14 cellular contexts compared by ENCODE assay signal in the genomic region with DNA sequence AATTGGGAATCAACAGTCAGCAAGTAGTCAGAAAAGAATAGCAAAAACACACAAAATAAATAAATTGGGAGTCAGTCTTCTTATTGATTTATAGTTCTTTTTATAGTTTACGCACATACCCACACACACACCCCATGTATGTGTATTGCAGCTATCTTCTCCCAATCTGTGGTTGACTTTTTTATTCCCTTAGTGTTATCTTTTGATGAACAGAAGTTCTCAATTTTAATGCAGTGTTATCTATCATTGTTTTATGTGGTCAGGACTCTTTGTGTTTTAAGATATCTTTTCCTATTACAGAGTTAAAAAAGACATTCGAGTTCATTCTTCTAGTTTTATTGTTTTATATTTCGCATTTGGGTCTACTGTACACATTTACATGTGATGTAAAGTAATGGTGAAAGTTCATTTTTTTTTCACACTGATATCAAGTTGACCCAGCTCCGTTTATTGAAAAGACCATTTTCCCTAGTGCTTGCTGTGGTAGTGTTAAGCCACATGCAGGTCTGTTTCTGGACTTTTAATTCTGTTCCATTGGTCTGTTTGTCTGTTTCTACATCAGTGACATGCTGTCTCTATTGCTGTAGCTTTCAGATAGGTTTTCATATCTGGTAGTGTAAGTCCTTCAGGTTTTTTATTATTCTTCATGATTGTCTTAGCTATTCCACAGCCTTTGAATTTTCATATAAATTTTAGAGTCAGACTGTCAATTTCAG.
DNase-seq lines count a peak whose midpoint lies in the region; ATAC-seq, FAIRE-seq and TF ChIP-seq lines count a peak whose summit lies in the region.
"Had no signal": no experiment of that assay in that cellular context is flagged by ENCODE, and none has a peak within 500 bp of the region (broad histone marks: within the 10 kb centered on the region; RNA-seq: fewer than 3 reads in every experiment).

No MANE protein-coding gene starts in this region.

- H3K27me3 Mint-ChIP-seq in nephron progenitor cell (ENCODE audit: low read depth, poor library complexity): no peaks in the 10 kb centered on the region
- H3K27me3 Mint-ChIP-seq: CD4-positive, alpha-beta memory T cell had no signal

- H3K27ac Mint-ChIP-seq in nephron progenitor cell: no peak overlapping the region
- H3K27ac Mint-ChIP-seq: CD4-positive, alpha-beta memory T cell had no signal

- peaks cover 20% of the 10 kb centered on the region for H3K36me3 Mint-ChIP-seq in nephron progenitor cell (ENCODE audit: low read depth)

- H2AFZ ChIP-seq in HCT116 (ENCODE audit: low read depth, low read length, poor library complexity, severe bottlenecking): no peak overlapping the region
- no peak overlapping the region for H2AFZ ChIP-seq in PC-9
- no peak overlapping the region for H2AFZ ChIP-seq in smooth muscle cell (ENCODE audit: low read depth)

- FAIRE-seq in islet of Langerhans (lab: Jason Lieb, UNC) (peak; percentile 66), urothelium cell line (lab: Jason Lieb, UNC) (no peak)

- peak overlapping the region; percentile 86 for H3K4me2 ChIP-seq in HCT116 (ENCODE audit: low read length)
- peak overlapping the region; percentile 74 for H3K4me2 ChIP-seq in PC-9
- peak overlapping the region; percentile 64 for H3K4me2 ChIP-seq in smooth muscle cell

- H3K4me3 Mint-ChIP-seq in nephron progenitor cell: no peak overlapping the region

- TF ChIP-seq POLR2A in HCT116 (IDR thresholded peaks at IDR 0.05; ENCODE audit: borderline replicate concordance, extremely low read depth, insufficient read depth, insufficient read length): no peak

- H3K36me3 ChIP-seq in HCT116 (ENCODE audit: control insufficient read depth in 1 of 2, insufficient read depth in 2 of 2, low read length in 2 of 2) (no peaks in the 10 kb centered on the region), PC-9 (ENCODE audit: low read depth) (no peaks in the 10 kb centered on the region), smooth muscle cell (ENCODE audit: low read depth) (no peaks in the 10 kb centered on the region)

- H3K9me3 Mint-ChIP-seq in nephron progenitor cell: peaks cover 8% of the 10 kb centered on the region

- CTCF ChIA-PET in HCT116 (lab: Charles Lee): no interaction called here
- CTCF ChIA-PET in PC-9 (lab: Charles Lee): no interaction called here

- WGBS in smooth muscle cell (ENCODE audit: low lambda C conversion rate): 87% methylated on average over 4 of the region's 4 CpGs

- H3K27ac ChIP-seq in HCT116 (ENCODE audit: low read depth, low read length) (peak overlapping the region; percentile 61; the same call in 1 of the 2 replicates), PC-9 (peak overlapping the region; percentile 80; the same call in 1 of the 2 replicates), smooth muscle cell (ENCODE audit: low read depth) (peak overlapping the region; percentile 72), dorsolateral prefrontal cortex (no peak overlapping the region)

- no peak for TF ChIP-seq CTCF in HCT116 (IDR thresholded peaks at IDR 0.05 in 2 of 3, conservative IDR thresholded peaks at IDR 0.05 in 1 of 3; ENCODE audit: borderline replicate concordance in 1 of 3, insufficient read depth in 1 of 3, low read depth in 2 of 3, low read length in 2 of 3)
- no peak for TF ChIP-seq CTCF in PC-9 (conservative IDR thresholded peaks at IDR 0.05)
- TF ChIP-seq CTCF in smooth muscle cell (IDR thresholded peaks at IDR 0.05; ENCODE audit: borderline replicate concordance, insufficient read depth, poor library complexity, severe bottlenecking): no peak
- TF ChIP-seq CTCF in nephron progenitor cell (IDR thresholded peaks at IDR 0.05): no peak
- TF ChIP-seq CTCF in dorsolateral prefrontal cortex (IDR thresholded peaks at IDR 0.05 in 54 of 56, conservative IDR thresholded peaks at IDR 0.05 in 2 of 56; ENCODE audit: low read depth in 1 of 56, partially characterized antibody in 56 of 56): no peak

- RAD21 ChIA-PET in HCT116 (lab: Charles Lee; ENCODE audit: low non-redundant PET in 1 of 2, low total read pairs in 2 of 2, uncharacterized antibody in 2 of 2, unreplicated experiment in 2 of 2): no interaction called here

- intact Hi-C loops in HCT116 (cut with micrococcal nuclease) (no loop called here), PC-9 (cut with micrococcal nuclease; ENCODE audit: unreplicated experiment) (no loop called here), dorsolateral prefrontal cortex (cut with DNase I) (no loop called here)

- H3K9ac ChIP-seq in HCT116 (ENCODE audit: low read length) (peak overlapping the region; percentile 22), smooth muscle cell (ENCODE audit: low read depth) (no peak overlapping the region)

- peak; percentile 28; the same call in 1 of the 2 replicates for ATAC-seq in HCT116

- peaks cover 20 to 22% of the 10 kb centered on the region in 2 experiments for H3K4me1 ChIP-seq in HCT116 (ENCODE audit: control insufficient read depth in 1 of 2, insufficient read depth in 2 of 2, low read length in 2 of 2)
- H3K4me1 ChIP-seq in PC-9 (replicated peaks; ENCODE audit: insufficient read depth): peaks cover 29% of the 10 kb centered on the region
- H3K4me1 ChIP-seq in smooth muscle cell (ENCODE audit: low read depth): peaks cover 13% of the 10 kb centered on the region

- H3K27me3 ChIP-seq in HCT116 (ENCODE audit: insufficient read depth, low read length): no peaks in the 10 kb centered on the region
- no peaks in the 10 kb centered on the region for H3K27me3 ChIP-seq in PC-9 (ENCODE audit: insufficient read depth, low read depth)
- H3K27me3 ChIP-seq in smooth muscle cell (ENCODE audit: low read depth): no peaks in the 10 kb centered on the region
- H3K27me3 ChIP-seq in dorsolateral prefrontal cortex: no peaks in the 10 kb centered on the region

- H3K9me3 ChIP-seq in HCT116 (ENCODE audit: control insufficient read depth in 1 of 2, insufficient read depth in 1 of 2, low read depth in 1 of 2, low read length in 2 of 2) (no peaks in the 10 kb centered on the region), PC-9 (ENCODE audit: insufficient read depth, low read depth) (no peaks in the 10 kb centered on the region), smooth muscle cell (replicated peaks; ENCODE audit: low read depth) (no peaks in the 10 kb centered on the region)

- H3K9me2 ChIP-seq in HCT116 (ENCODE audit: insufficient read depth) (no peaks in the 10 kb centered on the region), PC-9 (ENCODE audit: insufficient read depth) (no peaks in the 10 kb centered on the region)

- no peak for TF ChIP-seq RAD21 in HCT116 (IDR thresholded peaks at IDR 0.05; ENCODE audit: low read depth)

- POLR2A ChIA-PET in HCT116 (lab: Charles Lee) (no interaction called here), PC-9 (lab: Charles Lee; ENCODE audit: unreplicated experiment) (no interaction called here)

- peak overlapping the region in 1 of 2 experiments; percentile 38; a peak in 2 of 4 replicates for H3K4me3 ChIP-seq in HCT116 (replicated peaks in 1 of 2; ENCODE audit: low read depth in 1 of 2, low read length in 2 of 2)
- peak overlapping the region; percentile 31; the same call in 1 of the 2 replicates for H3K4me3 ChIP-seq in PC-9
- H3K4me3 ChIP-seq in smooth muscle cell: no peak overlapping the region
- H3K4me3 ChIP-seq in dorsolateral prefrontal cortex: no peak overlapping the region

- H4K20me1 ChIP-seq in HCT116 (ENCODE audit: insufficient read depth): peaks cover 8% of the 10 kb centered on the region; the same call in 1 of the 2 replicates
- H4K20me1 ChIP-seq in PC-9 (ENCODE audit: insufficient read depth): peaks cover 26% of the 10 kb centered on the region
- H4K20me1 ChIP-seq in smooth muscle cell (ENCODE audit: low read depth): peaks cover 100% of the 10 kb centered on the region

- H3K79me2 ChIP-seq in HCT116 (ENCODE audit: insufficient read depth, low read length): peaks cover 61% of the 10 kb centered on the region
- peaks cover 77% of the 10 kb centered on the region for H3K79me2 ChIP-seq in PC-9 (ENCODE audit: low read depth)
- H3K79me2 ChIP-seq in smooth muscle cell (ENCODE audit: low read depth): peaks cover 100% of the 10 kb centered on the region

- H3K4me1 Mint-ChIP-seq in nephron progenitor cell: no peaks in the 10 kb centered on the region

- DNase-seq in HCT116 (ENCODE audit: low read depth, low spot score) (no peak), PC-9 (no peak), smooth muscle cell (lab: John Stamatoyannopoulos, UW; ENCODE audit: unreplicated experiment) (no peak), nephron progenitor cell (no peak), urothelium cell line (ENCODE audit: low spot score) (no peak), dorsolateral prefrontal cortex (no peak)
- DNase-seq: CD4-positive, alpha-beta memory T cell; DMS79; MV-4-11; NCI-H1417; NCI-H1930; NCI-H2171; NCI-H748 treated with DMSO at 0.1 percent for 48 hours had no signal

- H3F3A ChIP-seq in PC-9 (ENCODE audit: insufficient read depth, low read depth) (peaks cover 43% of the 10 kb centered on the region), smooth muscle cell (ENCODE audit: low read depth) (no peaks in the 10 kb centered on the region)

- BruUV-seq in HCT116 (replicated peaks; lab: Mats Ljungman, UMichigan): no TSS peak
- BruUV-seq in PC-9 (replicated peaks; lab: Mats Ljungman, UMichigan): no TSS peak

TF ChIP-seq in HCT116, 20 proteins besides CTCF, POLR2A, EP300 and RAD21:
- TF ChIP-seq SRF (IDR thresholded peaks at IDR 0.05; ENCODE audit: low read depth) (no peak), JUND (IDR thresholded peaks at IDR 0.05) (no peak), ZNF274 (IDR thresholded peaks at IDR 0.05; ENCODE audit: low read depth, low read length) (no peak), SP1 (IDR thresholded peaks at IDR 0.05; ENCODE audit: low read depth) (no peak), POLR2AphosphoS5 (IDR thresholded peaks at IDR 0.05; ENCODE audit: low read depth, low read length) (no peak), CEBPB (IDR thresholded peaks at IDR 0.05; ENCODE audit: low read depth) (no peak), SIN3A (IDR thresholded peaks at IDR 0.05; ENCODE audit: low read depth) (no peak)
- TF ChIP-seq, protein P1, sequence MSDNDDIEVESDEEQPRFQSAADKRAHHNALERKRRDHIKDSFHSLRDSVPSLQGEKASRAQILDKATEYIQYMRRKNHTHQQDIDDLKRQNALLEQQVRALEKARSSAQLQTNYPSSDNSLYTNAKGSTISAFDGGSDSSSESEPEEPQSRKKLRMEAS (IDR thresholded peaks at IDR 0.05): no peak

Comparison
In these comparisons a context has a peak if more than half of its experiments do, and no peak if none do; other contexts are left out.
1. H3K27ac ChIP-seq: peak in HCT116 (single experiment), PC-9 (single experiment) and smooth muscle cell (single experiment); none in dorsolateral prefrontal cortex (0 of 59).
2. Peak in every context shown above with its lines, with median percentiles within 50 percentile points of each other: H3K4me2 ChIP-seq.